ENCODE assay signal across 25 cellular contexts in genomic region chr4:94428884-94429283, GRCh38. TPM values are rescaled to one million over a fixed set of nuclear protein-coding genes. Genes with fewer than 3 reads are reported as not detected.
DNase-seq lines count a peak whose midpoint lies in the region; ATAC-seq, FAIRE-seq and TF ChIP-seq lines count a peak whose summit lies in the region.
"Had no signal": no experiment of that assay in that cellular context is flagged by ENCODE, and none has a peak within 500 bp of the region (broad histone marks: within the 10 kb centered on the region; RNA-seq: fewer than 3 reads in every experiment).

No MANE protein-coding gene starts in this region.

- H3K9me3 ChIP-seq in pancreas, result no peaks in the 10 kb centered on the region

- H3K4me3 ChIP-seq in epithelial cell of esophagus (ENCODE audit: low read length) (no peak overlapping the region), pancreas (no peak overlapping the region)
- H3K4me3 ChIP-seq: A549, SJCRH30 had no signal

- no peak overlapping the region for H3K27ac ChIP-seq in pancreas
- H3K27ac ChIP-seq: A549, HL-60, SJCRH30 had no signal

- no peaks in the 10 kb centered on the region for H3K27me3 ChIP-seq in pancreas
- H3K27me3 ChIP-seq: SJCRH30 had no signal

- TF ChIP-seq CTCF in epithelial cell of esophagus (IDR thresholded peaks at IDR 0.05; ENCODE audit: insufficient read depth, low read depth, low read length, missing control alignments), result no peak
- TF ChIP-seq CTCF in pancreas (IDR thresholded peaks at IDR 0.05), result no peak

- DNase-seq in Right ventricle myocardium superior (no peak), left cardiac atrium (no peak), DMS53 treated with DMSO at 0.1 percent for 48 hours (lab: John Stamatoyannopoulos, UW; ENCODE audit: unreplicated experiment) (peak; percentile 3), epithelial cell of esophagus (ENCODE audit: low read depth) (peak; percentile 36), pancreas (no peak), amniotic stem cell (lab: John Stamatoyannopoulos, UW) (no peak)
- DNase-seq in activated naive CD4-positive, alpha-beta T cell treated with anti-CD3 and anti-CD28 coated beads, Interleukin-2, amount 50 U/mL, for 16 hours, result no peak
- DNase-seq: Calu3; CD8-positive, alpha-beta T cell; DMS79; HFFc6; IMR-90; Karpas-422; MM.1S; NCI-H1092; NCI-H146; NCI-H2029 treated with DMSO at 0.1 percent for 48 hours; NCI-H510A; NCI-H748 treated with DMSO at 0.1 percent for 48 hours; OCI-M1; SJCRH30 had no signal

- H3K36me3 ChIP-seq in pancreas, result no peaks in the 10 kb centered on the region
- H3K36me3 ChIP-seq: SJCRH30 had no signal

- 37 to 67% methylated on average over 1 of the region's 1 CpG for WGBS in pancreas, 2 donors

- H3K4me1 ChIP-seq in pancreas, result no peaks in the 10 kb centered on the region
- H3K4me1 ChIP-seq: A549, SJCRH30 had no signal

- FAIRE-seq in pancreas (lab: Jason Lieb, UNC), result no peak
- FAIRE-seq: A549, H54 had no signal

- intact Hi-C loops in Right ventricle myocardium superior (cut with DNase I), result no loop called here
- intact Hi-C loops in left cardiac atrium (cut with DNase I), result no loop called here
- intact Hi-C loops in pancreas (cut with DNase I), result no loop called here

- ATAC-seq in Right ventricle myocardium superior (ENCODE audit: poor library complexity) (peak; percentile 22), left cardiac atrium (no peak), pancreas (peak; percentile 43 to 80 (median 64)), HG03432 (IDR thresholded peaks at IDR 0.05; ENCODE audit: unreplicated experiment) (no peak)
- ATAC-seq: A549; CD8-positive, alpha-beta T cell had no signal

RNA-seq across cellular contexts. Expression of gene PDLIM5, which starts 22.9 kb away (rescaled TPM):
- total RNA-seq in Right ventricle myocardium superior, result 979 TPM
- total RNA-seq in left cardiac atrium, result 100 to 1,000 TPM; 626 to 644 TPM
- 10 to 100 TPM; 47.1 to 99.0 (median 53.4) TPM for total RNA-seq in pancreas
- 10 to 100 TPM; 13.2 to 18.1 TPM for polyA plus RNA-seq in pancreas

Comparison
In these comparisons a context has a peak if more than half of its experiments do, and no peak if none do; other contexts are left out.
1. ATAC-seq: peak in Right ventricle myocardium superior (single experiment) and pancreas (4 of 4); none in left cardiac atrium (0 of 2) and HG03432 (single experiment).
2. DNase-seq: peak in DMS53 treated with DMSO at 0.1 percent for 48 hours (single experiment) and epithelial cell of esophagus (single experiment); none in Right ventricle myocardium superior (single experiment), left cardiac atrium (single experiment), pancreas (0 of 6), activated naive CD4-positive, alpha-beta T cell treated with anti-CD3 and anti-CD28 coated beads, Interleukin-2, amount 50 U/mL, for 16 hours (single experiment) and amniotic stem cell (single experiment).